ENCODE assay signal across 17 cellular contexts in the genomic region with DNA sequence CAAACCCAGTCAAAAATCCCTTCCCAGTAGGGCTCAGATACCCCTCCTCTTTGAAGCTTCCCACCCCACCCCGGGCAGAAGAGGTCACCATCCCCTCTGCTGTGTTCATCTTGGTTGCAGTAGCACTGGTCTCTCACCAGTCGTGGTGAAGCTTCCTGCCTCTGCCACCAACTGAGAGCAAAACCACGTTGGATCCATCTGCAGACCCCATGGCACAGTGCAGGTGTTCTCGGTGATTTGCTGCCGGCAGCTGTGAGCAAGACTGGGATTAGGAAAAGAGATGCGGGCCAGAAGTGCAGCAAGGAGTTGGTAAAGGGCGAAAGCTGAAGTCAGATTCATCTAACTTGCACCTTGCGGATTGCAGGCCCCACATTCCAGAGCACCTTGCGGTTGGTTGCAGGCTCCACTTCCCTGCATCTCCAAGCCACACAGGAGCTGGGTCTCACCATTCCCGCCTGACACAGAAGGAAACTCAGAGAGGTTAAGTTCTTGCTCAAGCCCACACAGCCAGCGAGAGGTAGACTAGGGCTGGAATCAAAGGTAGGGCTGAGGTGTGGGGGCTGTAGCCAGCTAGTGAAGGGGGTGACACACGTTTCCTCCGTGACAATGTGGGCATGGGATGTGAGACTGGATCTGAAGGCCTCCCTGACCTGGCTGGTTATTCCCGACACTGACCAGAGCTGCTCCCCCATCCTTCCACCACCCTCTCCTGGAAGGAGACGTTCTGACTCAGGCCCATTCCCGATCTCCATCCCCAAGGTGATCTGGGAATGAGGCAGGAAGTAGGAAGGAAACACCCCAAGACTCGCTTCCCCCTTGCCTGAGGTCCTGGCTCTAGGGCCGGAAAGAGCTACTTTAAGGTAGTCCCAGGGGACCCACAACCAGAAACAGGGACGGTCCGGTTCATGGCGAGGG. TPM values are rescaled to one million over a fixed set of nuclear protein-coding genes. Genes with fewer than 3 reads are reported as not detected.
DNase-seq lines count a peak whose midpoint lies in the region; ATAC-seq and TF ChIP-seq lines count a peak whose summit lies in the region.
"Had no signal": no experiment of that assay in that cellular context is flagged by ENCODE, and none has a peak within 500 bp of the region (broad histone marks: within the 10 kb centered on the region; RNA-seq: fewer than 3 reads in every experiment).

No MANE protein-coding gene starts in this region.

- DNase-seq in left ventricle myocardium inferior: no peak
- DNase-seq in Right ventricle myocardium inferior (ENCODE audit: missing footprints): no peak
- DNase-seq in esophagus squamous epithelium (lab: John Stamatoyannopoulos, UW): no peak
- DNase-seq in omental fat pad (ENCODE audit: low spot score): no peak
- peak in 1 of 2 donors; percentile 34 for DNase-seq in aorta
- DNase-seq: activated CD8-positive, alpha-beta T cell treated with anti-CD3 and anti-CD28 coated beads for 36 hours; Calu3; effector memory CD4-positive, alpha-beta T cell; HCEC 1CT; kidney glomerular epithelial cell; NCI-H2107; small intestine; stimulated activated naive CD8-positive, alpha-beta T cell treated with anti-CD3 and anti-CD28 coated beads, Interleukin-15, amount 100 ng/mL, for 72 hours had no signal

- H3K27me3 ChIP-seq in left ventricle myocardium inferior (ENCODE audit: low read depth): peaks cover 3% of the 10 kb centered on the region
- H3K27me3 ChIP-seq in esophagus squamous epithelium: peaks cover 0 to 51% (median 0%) of the 10 kb centered on the region in 4 donors
- no peaks in the 10 kb centered on the region for H3K27me3 ChIP-seq in aorta (ENCODE audit: control insufficient read depth in 1 of 2, insufficient read depth in 2 of 2, low read length in 1 of 2)

- H3K27ac ChIP-seq in left ventricle myocardium inferior (replicated peaks): peak overlapping the region; percentile 98
- H3K27ac ChIP-seq in esophagus squamous epithelium: peak overlapping the region in 3 of 4 donors; percentile 6 to 72 (median 69)
- H3K27ac ChIP-seq in aorta (ENCODE audit: low read depth in 1 of 2, low read length in 2 of 2): no peak overlapping the region

- TF ChIP-seq POLR2A in esophagus squamous epithelium (IDR thresholded peaks at IDR 0.05): no peak

- H3K4me1 ChIP-seq in left ventricle myocardium inferior (peaks cover 68% of the 10 kb centered on the region), esophagus squamous epithelium (peaks cover 6 to 23% (median 8%) of the 10 kb centered on the region in 3 donors), aorta (ENCODE audit: control insufficient read depth in 1 of 2, insufficient read depth in 2 of 2, low read length in 2 of 2) (no peaks in the 10 kb centered on the region)

- TF ChIP-seq CTCF in left ventricle myocardium inferior (IDR thresholded peaks at IDR 0.05; ENCODE audit: borderline replicate concordance) (no peak), esophagus squamous epithelium (IDR thresholded peaks at IDR 0.05) (no peak), omental fat pad (IDR thresholded peaks at IDR 0.05) (no peak)

- H3K4me3 ChIP-seq in left ventricle myocardium inferior (peak overlapping the region; percentile 65), esophagus squamous epithelium (peak overlapping the region in 2 of 4 donors; percentile 30 to 39), aorta (ENCODE audit: low read length in 2 of 2) (no peak overlapping the region)

- intact Hi-C loops in left ventricle myocardium inferior (cut with micrococcal nuclease) (no loop called here), Right ventricle myocardium inferior (cut with DNase I) (no loop called here), esophagus squamous epithelium (cut with DNase I) (loop anchor here (5.0 kb wide), 1 partner anchor 123 kb away; no protein-coding TSS in a partner anchor), aorta (cut with DNase I) (no loop called here)

- no peaks in the 10 kb centered on the region for H3K9me3 ChIP-seq in left ventricle myocardium inferior (replicated peaks)
- no peaks in the 10 kb centered on the region for H3K9me3 ChIP-seq in esophagus squamous epithelium
- no peaks in the 10 kb centered on the region for H3K9me3 ChIP-seq in aorta (ENCODE audit: control insufficient read depth, low read length)

- ATAC-seq in Right ventricle myocardium inferior: no peak
- peak; percentile 45 for ATAC-seq in omental fat pad (ENCODE audit: low FRiP score)
- ATAC-seq in aorta (ENCODE audit: low FRiP score): peak; percentile 42
- no peak for ATAC-seq in GM19395 (IDR thresholded peaks at IDR 0.05; ENCODE audit: unreplicated experiment)
- ATAC-seq in GM21528 (IDR thresholded peaks at IDR 0.05; ENCODE audit: low FRiP score, unreplicated experiment): no peak
- ATAC-seq in GM21619 (IDR thresholded peaks at IDR 0.05; ENCODE audit: unreplicated experiment): no peak
- ATAC-seq: activated CD8-positive, alpha-beta T cell treated with anti-CD3 and anti-CD28 coated beads for 36 hours; activated T-helper 17 cell treated with anti-CD3 and anti-CD28 coated beads, Interleukin-2, amount 50 U/mL, for 72 hours; stimulated activated naive CD8-positive, alpha-beta T cell treated with anti-CD3 and anti-CD28 coated beads, Interleukin-15, amount 100 ng/mL, for 72 hours had no signal

- H3K36me3 ChIP-seq in left ventricle myocardium inferior (no peaks in the 10 kb centered on the region), esophagus squamous epithelium (no peaks in the 10 kb centered on the region), aorta (ENCODE audit: control insufficient read depth in 1 of 2, insufficient read depth in 2 of 2, low read length in 1 of 2) (no peaks in the 10 kb centered on the region)

- WGBS in esophagus squamous epithelium, 2 donors: 58 to 80% methylated on average over 11 to 15 of the region's 21 CpGs
- 73 to 76% methylated on average over 21 of the region's 21 CpGs for WGBS in aorta, 2 donors

RNA-seq across cellular contexts. Expression of a gene that starts 3.3 kb away (rescaled TPM):
- total RNA-seq in left ventricle myocardium inferior (3.1 TPM), Right ventricle myocardium inferior (4.0 TPM), esophagus squamous epithelium (1 to 10 TPM in 2 of 4 donors, under 1 TPM in 2; 0.23 to 5.1 (median 2.0) TPM), omental fat pad (10 to 100 TPM in 2 of 4 donors, 1 to 10 TPM in 2; 4.6 to 20.5 (median 13.2) TPM), aorta (10 to 100 TPM in 1 of 2 donors, 1 to 10 TPM in 1; 5.0 to 15.7 TPM)
- 1 to 10 TPM in 1 of 2 donors, under 1 TPM in 1; 0.25 to 1.4 TPM for polyA plus RNA-seq in aorta
- total RNA-seq: activated CD8-positive, alpha-beta T cell treated with anti-CD3 and anti-CD28 coated beads for 36 hours; activated T-helper 17 cell treated with anti-CD3 and anti-CD28 coated beads, Interleukin-2, amount 50 U/mL, for 72 hours; Calu3 had no signal

RNA-seq across cellular contexts. Expression of a gene that starts 13.1 kb away (rescaled TPM):
- not detected for total RNA-seq in left ventricle myocardium inferior
- total RNA-seq in Right ventricle myocardium inferior: not detected
- not detected for total RNA-seq in esophagus squamous epithelium
- total RNA-seq in omental fat pad: not detected
- not detected for total RNA-seq in aorta
- polyA plus RNA-seq in aorta: not detected
- total RNA-seq: activated CD8-positive, alpha-beta T cell treated with anti-CD3 and anti-CD28 coated beads for 36 hours; activated T-helper 17 cell treated with anti-CD3 and anti-CD28 coated beads, Interleukin-2, amount 50 U/mL, for 72 hours; Calu3 had no signal
- polyA plus RNA-seq: small intestine had no signal

RNA-seq across cellular contexts. Expression of a gene that starts 14.1 kb away (rescaled TPM):
- 13.7 TPM for total RNA-seq in left ventricle myocardium inferior
- 14.9 TPM for total RNA-seq in Right ventricle myocardium inferior
- total RNA-seq in esophagus squamous epithelium: 10 to 100 TPM; 19.2 to 45.6 (median 24.7) TPM
- 10 to 100 TPM; 18.4 to 64.1 (median 42.5) TPM for total RNA-seq in omental fat pad
- 10 to 100 TPM; 13.4 to 18.3 TPM for total RNA-seq in aorta
- polyA plus RNA-seq in aorta: 10 to 100 TPM; 29.4 to 48.6 TPM

RNA-seq across cellular contexts. Expression of a gene that starts 16.0 kb away (rescaled TPM):
- total RNA-seq in left ventricle myocardium inferior: not detected
- total RNA-seq in Right ventricle myocardium inferior: not detected
- total RNA-seq in esophagus squamous epithelium: not detected
- not detected for total RNA-seq in omental fat pad
- not detected for total RNA-seq in aorta
- polyA plus RNA-seq in aorta: under 1 TPM in 1 of 2 donors, not detected in 1; 0.20 TPM
- total RNA-seq: activated CD8-positive, alpha-beta T cell treated with anti-CD3 and anti-CD28 coated beads for 36 hours; activated T-helper 17 cell treated with anti-CD3 and anti-CD28 coated beads, Interleukin-2, amount 50 U/mL, for 72 hours; Calu3 had no signal

RNA-seq across cellular contexts. Expression of a gene that starts 21.7 kb away (rescaled TPM):
- total RNA-seq in left ventricle myocardium inferior (1.8 TPM), Right ventricle myocardium inferior (1.8 TPM), esophagus squamous epithelium (10 to 100 TPM; 17.8 to 43.3 (median 25.9) TPM), omental fat pad (1 to 10 TPM in 2 of 4 donors, under 1 TPM in 2; 0.75 to 6.0 (median 1.3) TPM), aorta (1 to 10 TPM; 1.5 to 1.7 TPM)
- polyA plus RNA-seq in aorta: 1 to 10 TPM; 2.3 to 4.9 TPM

Comparison
In these comparisons a context has a peak if more than half of its experiments do, and no peak if none do; other contexts are left out.
1. H3K27ac ChIP-seq: peak in left ventricle myocardium inferior (single experiment) and esophagus squamous epithelium (3 of 4); none in aorta (0 of 2).
2. ATAC-seq: peak in omental fat pad (single experiment) and aorta (single experiment); none in Right ventricle myocardium inferior (single experiment), GM19395 (single experiment), GM21528 (single experiment) and GM21619 (single experiment).